In genomic region chr6:5851261-5851757, GRCh38 we compare ENCODE assay signal across 8 cellular contexts.
DNase-seq lines count a peak whose midpoint lies in the region; ATAC-seq and TF ChIP-seq lines count a peak whose summit lies in the region.

No MANE protein-coding gene starts in this region.

- H3K9ac ChIP-seq in NT2/D1 (ENCODE audit: insufficient read length, low read depth): peak overlapping the region; percentile 76

- in situ Hi-C loops in ACHN (cut with HindIII; ENCODE audit: low pct_ligation_motif_present, low pct_unique_long_range_greater_than_20kb, low sequenced_read_pairs): no loop called here

- H3K27ac ChIP-seq in right cardiac atrium (ENCODE audit: low read length) (no peak overlapping the region), upper lobe of left lung (no peak overlapping the region)

- H3K36me3 ChIP-seq in NT2/D1 (ENCODE audit: insufficient read depth, insufficient read length, low read length) (no peaks in the 10 kb centered on the region), upper lobe of left lung (no peaks in the 10 kb centered on the region)

- intact Hi-C loops in right cardiac atrium (cut with DNase I): no loop called here

- peak; percentile 55 for DNase-seq in ACHN
- peak; percentile 48 for DNase-seq in NT2/D1 (ENCODE audit: low read depth, low spot score)
- peak; percentile 64 to 71 for DNase-seq in activated naive CD4-positive, alpha-beta T cell treated with anti-CD3 and anti-CD28 coated beads, Interleukin-2, amount 50 U/mL, for 72 hours (ENCODE audit: low spot score in 2 of 2)
- DNase-seq in right cardiac atrium: peak; percentile 67 to 81 (median 80)
- peak; percentile 4 for DNase-seq in renal cortical epithelial cell (ENCODE audit: low read depth)
- DNase-seq in upper lobe of left lung: peak; percentile 78 to 93
- DNase-seq in epidermal melanocyte (ENCODE audit: insufficient read length, low spot score): no peak

- peak; percentile 65 for ATAC-seq in GM21528 (IDR thresholded peaks at IDR 0.05; ENCODE audit: low FRiP score, unreplicated experiment)
- ATAC-seq in activated naive CD4-positive, alpha-beta T cell treated with anti-CD3 and anti-CD28 coated beads, Interleukin-2, amount 50 U/mL, for 72 hours: peak; percentile 96
- ATAC-seq in right cardiac atrium: peak; percentile 88
- ATAC-seq in upper lobe of left lung (ENCODE audit: low FRiP score in 2 of 2): peak; percentile 48 to 81

- H3K9me3 ChIP-seq in NT2/D1 (ENCODE audit: insufficient read depth, low read length) (no peaks in the 10 kb centered on the region), right cardiac atrium (ENCODE audit: control insufficient read depth, low read length) (no peaks in the 10 kb centered on the region), upper lobe of left lung (peaks cover 0 to 6% (median 1%) of the 10 kb centered on the region in 4 donors)

- H3K4me3 ChIP-seq in NT2/D1 (ENCODE audit: insufficient read length, low read depth) (peak overlapping the region; percentile 62), right cardiac atrium (ENCODE audit: low read length) (peak overlapping the region; percentile 43), upper lobe of left lung (peak overlapping the region in 3 of 4 donors; percentile 39 to 53 (median 50))

- peaks cover 59% of the 10 kb centered on the region for H3K27me3 ChIP-seq in NT2/D1 (ENCODE audit: insufficient read depth, insufficient read length)
- no peaks in the 10 kb centered on the region for H3K27me3 ChIP-seq in right cardiac atrium (ENCODE audit: control insufficient read depth, insufficient read depth)
- H3K27me3 ChIP-seq in upper lobe of left lung: peaks cover 0 to 3% (median 0%) of the 10 kb centered on the region in 4 donors

- H3K9me3 Mint-ChIP-seq in activated naive CD4-positive, alpha-beta T cell treated with anti-CD3 and anti-CD28 coated beads, Interleukin-2, amount 50 U/mL, for 72 hours: no peaks in the 10 kb centered on the region

- no peaks in the 10 kb centered on the region for H3K36me3 Mint-ChIP-seq in activated naive CD4-positive, alpha-beta T cell treated with anti-CD3 and anti-CD28 coated beads, Interleukin-2, amount 50 U/mL, for 72 hours

- H3K27ac Mint-ChIP-seq in activated naive CD4-positive, alpha-beta T cell treated with anti-CD3 and anti-CD28 coated beads, Interleukin-2, amount 50 U/mL, for 72 hours: peak overlapping the region in 1 of 2 donors; percentile 73

- peaks cover 4% of the 10 kb centered on the region for H3K4me1 ChIP-seq in NT2/D1 (ENCODE audit: insufficient read depth, insufficient read length)
- peaks cover 3% of the 10 kb centered on the region for H3K4me1 ChIP-seq in right cardiac atrium (ENCODE audit: control insufficient read depth, insufficient read depth, low read length)
- H3K4me1 ChIP-seq in upper lobe of left lung: peaks cover 0 to 12% (median 9%) of the 10 kb centered on the region in 4 donors

- TF ChIP-seq EP300 in upper lobe of left lung (IDR thresholded peaks at IDR 0.05): no peak

- WGBS in right cardiac atrium: 2% methylated on average over 34 of the region's 34 CpGs
- 2 to 4% methylated on average over 19 to 25 of the region's 34 CpGs for WGBS in upper lobe of left lung, 2 donors

- no peak for TF ChIP-seq POLR2A in upper lobe of left lung (IDR thresholded peaks at IDR 0.05)

- no peak for TF ChIP-seq CTCF in upper lobe of left lung (IDR thresholded peaks at IDR 0.05)
